In the genomic region with DNA sequence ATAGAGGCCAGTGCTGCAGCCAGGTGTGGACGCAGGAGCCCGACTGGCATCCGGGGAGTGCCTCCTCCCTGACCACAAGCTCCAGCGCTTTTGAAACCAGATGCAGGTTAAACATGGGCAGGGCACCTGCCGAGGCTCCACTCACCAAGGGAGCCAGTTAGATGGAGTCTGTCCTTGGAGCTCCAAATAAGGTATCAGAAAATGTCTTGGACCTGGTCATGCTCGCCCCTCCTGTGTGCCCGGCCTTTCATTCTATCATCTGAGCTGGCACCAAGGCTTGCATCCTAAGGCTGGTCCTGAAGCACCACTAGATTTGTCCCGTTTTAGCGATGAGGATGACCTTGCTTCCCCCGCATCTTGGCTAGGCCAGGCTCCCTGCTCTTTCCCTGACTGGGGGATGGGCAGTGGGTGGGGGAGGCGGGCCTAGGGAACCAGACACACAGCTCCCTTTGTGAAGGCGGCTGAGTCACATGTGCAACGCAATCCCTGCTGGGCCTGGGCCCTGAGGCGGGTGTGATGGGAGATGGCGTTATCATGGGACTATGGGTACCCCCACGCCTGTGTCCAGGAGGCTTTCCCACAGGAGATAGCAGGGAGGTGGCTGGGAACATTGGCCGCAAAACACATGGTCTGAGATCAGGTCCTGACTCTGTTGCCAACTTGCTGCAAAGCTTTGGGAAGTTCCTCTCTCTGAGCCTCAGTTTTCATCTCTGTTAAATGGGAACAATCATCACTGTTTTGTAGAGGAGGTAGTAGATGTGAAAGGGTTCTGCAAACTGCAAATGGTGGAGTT, we compare ENCODE assay signal across 11 cellular contexts. TPM values are rescaled to one million over a fixed set of nuclear protein-coding genes. Genes with fewer than 3 reads are reported as not detected.
DNase-seq lines count a peak whose midpoint lies in the region; ATAC-seq and TF ChIP-seq lines count a peak whose summit lies in the region.
"Had no signal": no experiment of that assay in that cellular context is flagged by ENCODE, and none has a peak within 500 bp of the region (broad histone marks: within the 10 kb centered on the region; RNA-seq: fewer than 3 reads in every experiment).

No MANE protein-coding gene starts in this region.

- ATAC-seq in activated CD8-positive, alpha-beta memory T cell treated with anti-CD3 and anti-CD28 coated beads, Interleukin-2, amount 10 ng/mL, durations not matched to agents 7 days and 5 days, result no peak
- ATAC-seq in HG03196 (IDR thresholded peaks at IDR 0.05; ENCODE audit: unreplicated experiment) (no peak), HG02571 (IDR thresholded peaks at IDR 0.05; ENCODE audit: unreplicated experiment) (no peak)
- ATAC-seq: stimulated activated naive CD8-positive, alpha-beta T cell treated with anti-CD3 and anti-CD28 coated beads, Interleukin-15, Interleukin-2, amounts not matched to agents 100 U/mL and 50 U/mL, for 24 hours had no signal

- H3K18ac ChIP-seq in mesenchymal stem cell (ENCODE audit: low read depth in 1 of 2, low read length in 2 of 2), result no peak overlapping the region

- H3K27me3 Mint-ChIP-seq in activated CD8-positive, alpha-beta memory T cell treated with anti-CD3 and anti-CD28 coated beads, Interleukin-2, amount 10 ng/mL, durations not matched to agents 7 days and 5 days, result peaks cover 2% of the 10 kb centered on the region

- H2BK120ac ChIP-seq in mesenchymal stem cell (ENCODE audit: low read depth, low read length), result no peak overlapping the region

- TF ChIP-seq CTCF in A673 (conservative IDR thresholded peaks at IDR 0.05; ENCODE audit: low read depth, low read length) (no peak), KMS-11 (conservative IDR thresholded peaks at IDR 0.05; ENCODE audit: low read depth, low read length) (no peak), cardiac fibroblast (IDR thresholded peaks at IDR 0.05; ENCODE audit: low read depth, low read length) (no peak)

- H3K36me3 ChIP-seq in A673 (ENCODE audit: insufficient read depth, low read length, poor library complexity, severe bottlenecking), result no peaks in the 10 kb centered on the region
- H3K36me3 ChIP-seq in KMS-11 (ENCODE audit: insufficient read depth), result no peaks in the 10 kb centered on the region
- no peaks in the 10 kb centered on the region for H3K36me3 ChIP-seq in mesenchymal stem cell (ENCODE audit: control insufficient read depth in 1 of 2, insufficient read depth in 2 of 2, low read depth in 1 of 2, low read length in 2 of 2)
- H3K36me3 ChIP-seq: neutrophil had no signal

- H2AFZ ChIP-seq in KMS-11 (ENCODE audit: low read depth) (no peak overlapping the region; the same call in 1 of the 2 replicates), mesenchymal stem cell (ENCODE audit: low read depth, low read length) (no peak overlapping the region)

- H3K4me1 ChIP-seq in A673 (ENCODE audit: insufficient read depth, low read length, poor library complexity, severe bottlenecking) (peaks cover 5% of the 10 kb centered on the region), KMS-11 (ENCODE audit: low read depth, poor library complexity, severe bottlenecking) (peaks cover 31% of the 10 kb centered on the region), mesenchymal stem cell (ENCODE audit: control insufficient read depth, insufficient read depth, low read depth, low read length) (peaks cover 73% of the 10 kb centered on the region)

- CTCF ChIA-PET in A673 (lab: Charles Lee), result no interaction called here
- CTCF ChIA-PET in activated CD8-positive, alpha-beta memory T cell treated with anti-CD3 and anti-CD28 coated beads, Interleukin-2, amount 10 ng/mL, durations not matched to agents 7 days and 5 days (lab: Charles Lee), result interaction anchor here (0.6 to 1.5 kb wide), 8 partner anchors 10 to 32 kb away, joined by 3 to 7 read pairs (median 3); no protein-coding TSS in a partner anchor

- H3K4me1 Mint-ChIP-seq in activated CD8-positive, alpha-beta memory T cell treated with anti-CD3 and anti-CD28 coated beads, Interleukin-2, amount 10 ng/mL, durations not matched to agents 7 days and 5 days, result peaks cover 3% of the 10 kb centered on the region

- H3K27ac ChIP-seq in A673 (ENCODE audit: low read depth, low read length, poor library complexity, severe bottlenecking) (no peak overlapping the region), KMS-11 (no peak overlapping the region), mesenchymal stem cell (ENCODE audit: low read length, poor library complexity, severe bottlenecking) (peak overlapping the region; percentile 63)
- H3K27ac ChIP-seq: C4-2B, neutrophil had no signal

- H3K23ac ChIP-seq in mesenchymal stem cell (ENCODE audit: low read length in 2 of 2), result no peak overlapping the region

- H3K4ac ChIP-seq in mesenchymal stem cell (ENCODE audit: low read depth in 1 of 2, low read length in 2 of 2), result no peak overlapping the region

- WGBS in mesenchymal stem cell, result 74% methylated on average over 17 of the region's 17 CpGs

- no peaks in the 10 kb centered on the region for H4K20me1 ChIP-seq in KMS-11 (ENCODE audit: insufficient read depth)

- H3K9me3 Mint-ChIP-seq in activated CD8-positive, alpha-beta memory T cell treated with anti-CD3 and anti-CD28 coated beads, Interleukin-2, amount 10 ng/mL, durations not matched to agents 7 days and 5 days (ENCODE audit: low read depth), result no peaks in the 10 kb centered on the region

- no peaks in the 10 kb centered on the region for H3K36me3 Mint-ChIP-seq in activated CD8-positive, alpha-beta memory T cell treated with anti-CD3 and anti-CD28 coated beads, Interleukin-2, amount 10 ng/mL, durations not matched to agents 7 days and 5 days

- no peak overlapping the region for H3K4me3 Mint-ChIP-seq in activated CD8-positive, alpha-beta memory T cell treated with anti-CD3 and anti-CD28 coated beads, Interleukin-2, amount 10 ng/mL, durations not matched to agents 7 days and 5 days

- DNase-seq in A673 (ENCODE audit: low spot score) (peak; percentile 46), cardiac fibroblast (ENCODE audit: low read depth in 2 of 2) (peak; percentile 76 to 85), mesenchymal stem cell (peak; percentile 27)
- DNase-seq in activated CD8-positive, alpha-beta memory T cell treated with anti-CD3 and anti-CD28 coated beads, Interleukin-2, amount 10 ng/mL, durations not matched to agents 7 days and 5 days, result no peak
- no peak for DNase-seq in stimulated activated CD4-positive, alpha-beta T cell treated with anti-CD3 and anti-CD28 coated beads, Interleukin-2, amount 100 ng/mL, for 24 hours
- DNase-seq: stimulated activated naive CD8-positive, alpha-beta T cell treated with anti-CD3 and anti-CD28 coated beads, Interleukin-15, Interleukin-2, amounts not matched to agents 100 U/mL and 50 U/mL, for 24 hours had no signal

- no peak overlapping the region for H3K14ac ChIP-seq in mesenchymal stem cell (ENCODE audit: low read length in 2 of 2)

- peak overlapping the region; percentile 32 for H2BK5ac ChIP-seq in mesenchymal stem cell (ENCODE audit: low read depth, low read length, poor library complexity, severe bottlenecking)

- H4K8ac ChIP-seq in mesenchymal stem cell (ENCODE audit: low read length), result peak overlapping the region; percentile 5

- H2AK5ac ChIP-seq in mesenchymal stem cell (ENCODE audit: low read length, severe bottlenecking), result peak overlapping the region; percentile 80

- no peak overlapping the region for H2BK15ac ChIP-seq in mesenchymal stem cell (ENCODE audit: low read depth, poor library complexity, severe bottlenecking)

- no peak overlapping the region for H3K4me3 ChIP-seq in A673 (ENCODE audit: low read depth, low read length, poor library complexity, severe bottlenecking)
- H3K4me3 ChIP-seq in KMS-11 (IDR thresholded peaks at IDR 0.05; ENCODE audit: insufficient read depth, low read depth, low read length), result no peak overlapping the region
- H3K4me3 ChIP-seq in cardiac fibroblast (replicated peaks in 1 of 2; ENCODE audit: low read depth in 2 of 2, low read length in 2 of 2), result no peak overlapping the region
- no peak overlapping the region for H3K4me3 ChIP-seq in mesenchymal stem cell (ENCODE audit: insufficient read depth in 1 of 2, low read depth in 1 of 2, low read length in 2 of 2)

- H3K9ac ChIP-seq in KMS-11 (no peak overlapping the region), mesenchymal stem cell (ENCODE audit: low read length) (no peak overlapping the region)

- H3K79me1 ChIP-seq in mesenchymal stem cell (replicated peaks; ENCODE audit: low read length, poor library complexity, severe bottlenecking), result no peaks in the 10 kb centered on the region

- no peak overlapping the region for H3K27ac Mint-ChIP-seq in activated CD8-positive, alpha-beta memory T cell treated with anti-CD3 and anti-CD28 coated beads, Interleukin-2, amount 10 ng/mL, durations not matched to agents 7 days and 5 days

- intact Hi-C loops in A673 (cut with micrococcal nuclease; ENCODE audit: unreplicated experiment), result no loop called here

- no TSS peak for BruUV-seq in A673 (replicated peaks; lab: Mats Ljungman, UMichigan)

- H3K9me3 ChIP-seq in A673 (ENCODE audit: low read depth, low read length, poor library complexity, severe bottlenecking) (no peaks in the 10 kb centered on the region), mesenchymal stem cell (ENCODE audit: control insufficient read depth, low read length) (no peaks in the 10 kb centered on the region)
- H3K9me3 ChIP-seq: neutrophil had no signal

- POLR2A ChIA-PET in A673 (lab: Charles Lee; ENCODE audit: low non-redundant PET), result no interaction called here

- H3K79me2 ChIP-seq in KMS-11 (ENCODE audit: insufficient read depth, low read depth), result no peaks in the 10 kb centered on the region

- H3K4me2 ChIP-seq in KMS-11, result peak overlapping the region; percentile 38; the same call in 1 of the 2 replicates
- no peak overlapping the region for H3K4me2 ChIP-seq in mesenchymal stem cell (ENCODE audit: low read length, poor library complexity, severe bottlenecking)

- H2BK12ac ChIP-seq in mesenchymal stem cell (ENCODE audit: low read length in 2 of 2), result no peak overlapping the region

- H3K27me3 ChIP-seq in A673 (replicated peaks; ENCODE audit: insufficient read depth, low read depth, low read length, poor library complexity) (no peaks in the 10 kb centered on the region), KMS-11 (ENCODE audit: insufficient read depth, low read depth) (no peaks in the 10 kb centered on the region), mesenchymal stem cell (ENCODE audit: control insufficient read depth in 1 of 2, insufficient read depth in 1 of 2, low read length in 2 of 2) (no peaks in the 10 kb centered on the region)

- H4K91ac ChIP-seq in mesenchymal stem cell (ENCODE audit: low read length), result no peak overlapping the region

RNA-seq across cellular contexts. Expression of a gene that starts 5.0 kb away (rescaled TPM):
- total RNA-seq in A673 (2021), result 0.75 and 1.0 TPM in 2 replicates
- 4.0 TPM for polyA plus RNA-seq in mesenchymal stem cell (2013, experiment 1 of 2)
- 4.4 TPM for polyA plus RNA-seq in mesenchymal stem cell (2013, experiment 2 of 2)
- total RNA-seq in activated CD8-positive, alpha-beta memory T cell treated with anti-CD3 and anti-CD28 coated beads, Interleukin-2, amount 10 ng/mL, durations not matched to agents 7 days and 5 days, result 10 to 100 TPM in 1 of 2 experiments, 1 to 10 TPM in 1; 7.3 to 19.9 TPM

RNA-seq across cellular contexts. Expression of a gene that starts 44.7 kb away (rescaled TPM):
- not detected in 2 replicates for total RNA-seq in A673 (2021)
- not detected for polyA plus RNA-seq in mesenchymal stem cell (2013, experiment 1 of 2)
- not detected for polyA plus RNA-seq in mesenchymal stem cell (2013, experiment 2 of 2)
- total RNA-seq in activated CD8-positive, alpha-beta memory T cell treated with anti-CD3 and anti-CD28 coated beads, Interleukin-2, amount 10 ng/mL, durations not matched to agents 7 days and 5 days, result not detected

Comparison
In these comparisons a context has a peak if more than half of its experiments do, and no peak if none do; other contexts are left out.
1. DNase-seq: peak in A673 (single experiment), cardiac fibroblast (2 of 2) and mesenchymal stem cell (single experiment); none in activated CD8-positive, alpha-beta memory T cell treated with anti-CD3 and anti-CD28 coated beads, Interleukin-2, amount 10 ng/mL, durations not matched to agents 7 days and 5 days (single experiment) and stimulated activated CD4-positive, alpha-beta T cell treated with anti-CD3 and anti-CD28 coated beads, Interleukin-2, amount 100 ng/mL, for 24 hours (0 of 2).